ENCODE assay signal across 8 cellular contexts in the genomic region with DNA sequence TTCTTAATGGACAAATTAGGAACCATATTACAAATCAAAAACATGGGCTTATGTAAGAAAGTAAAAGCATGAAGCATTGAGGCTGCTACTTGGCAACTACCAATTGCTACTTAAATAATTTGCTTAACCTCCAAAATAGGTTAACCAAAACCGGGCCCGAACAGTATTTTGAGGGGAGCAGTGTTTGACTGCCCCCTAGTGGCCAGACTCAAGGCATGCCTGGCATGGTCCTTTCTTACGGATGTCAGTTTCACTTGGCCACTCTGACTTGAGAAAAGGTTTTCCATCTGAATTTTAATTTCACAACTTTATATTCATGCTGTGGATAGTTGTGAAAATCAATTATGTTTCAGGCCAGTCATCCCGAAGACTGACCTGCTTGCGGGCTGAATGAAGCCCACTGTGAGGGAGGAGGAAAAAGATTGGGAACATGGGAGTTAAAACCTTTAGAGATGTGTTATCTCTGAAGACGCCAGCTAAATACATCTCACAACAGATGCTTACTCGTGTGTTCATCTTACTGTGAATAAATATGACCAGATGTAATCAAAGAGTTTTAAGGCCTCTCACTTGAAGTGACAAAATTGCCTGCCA. TPM values are rescaled to one million over a fixed set of nuclear protein-coding genes. Genes with fewer than 3 reads are reported as not detected.
DNase-seq lines count a peak whose midpoint lies in the region; ATAC-seq, FAIRE-seq and TF ChIP-seq lines count a peak whose summit lies in the region.

No MANE protein-coding gene starts in this region.

- H3K36me3 Mint-ChIP-seq in progenitor cell of endocrine pancreas (ENCODE audit: insufficient read depth) = no peaks in the 10 kb centered on the region

- intact Hi-C loops in head of caudate nucleus (cut with DNase I) = loop anchor here (10.0 kb wide), 2 partner anchors 307 to 507 kb away; no protein-coding TSS in a partner anchor

- DNase-seq in DMS53 treated with DMSO at 0.1 percent for 48 hours (lab: John Stamatoyannopoulos, UW; ENCODE audit: unreplicated experiment) = peak; percentile 51
- peak; percentile 5 for DNase-seq in HuH-7.5 (ENCODE audit: low spot score)
- no peak for DNase-seq in RWPE2 (ENCODE audit: low spot score)
- DNase-seq in activated naive CD4-positive, alpha-beta T cell treated with Interleukin-2 at 50 U/mL for 16 hours = peak; percentile 67
- DNase-seq in head of caudate nucleus = peak; percentile 44 to 87 (median 70)
- DNase-seq in progenitor cell of endocrine pancreas (ENCODE audit: low spot score, unreplicated experiment) = peak; percentile 64
- DNase-seq in urothelium cell line (ENCODE audit: low spot score) = peak; percentile 44

- no peaks in the 10 kb centered on the region for H3K36me3 ChIP-seq in RWPE2 (ENCODE audit: low read depth)

- H3K9me3 Mint-ChIP-seq in progenitor cell of endocrine pancreas (ENCODE audit: low read depth) = no peaks in the 10 kb centered on the region

- no peak overlapping the region for H3K4me3 Mint-ChIP-seq in progenitor cell of endocrine pancreas (ENCODE audit: low read depth)

- H3K27me3 ChIP-seq in RWPE2 (ENCODE audit: insufficient read depth, poor library complexity, severe bottlenecking) = no peaks in the 10 kb centered on the region

- no peak overlapping the region for H3K27ac Mint-ChIP-seq in progenitor cell of endocrine pancreas

- H3K27me3 Mint-ChIP-seq in progenitor cell of endocrine pancreas = peaks cover 6% of the 10 kb centered on the region

- H3K9me3 ChIP-seq in RWPE2 (ENCODE audit: severe bottlenecking) = no peaks in the 10 kb centered on the region

- H3K4me1 ChIP-seq in RWPE2 (ENCODE audit: insufficient read depth, poor library complexity, severe bottlenecking) = no peaks in the 10 kb centered on the region

- no peak overlapping the region for H3K27ac ChIP-seq in RWPE2 (ENCODE audit: poor library complexity, severe bottlenecking)

- H3K4me3 ChIP-seq in RWPE2 (ENCODE audit: severe bottlenecking) = no peak overlapping the region

- TF ChIP-seq CTCF in RWPE2 (IDR thresholded peaks at IDR 0.05; ENCODE audit: poor library complexity, severe bottlenecking) = peak; percentile 94
- TF ChIP-seq CTCF in progenitor cell of endocrine pancreas (IDR thresholded peaks at IDR 0.05; ENCODE audit: unreplicated experiment) = no peak

- ATAC-seq in GM21367 (IDR thresholded peaks at IDR 0.05; ENCODE audit: unreplicated experiment) (peak; percentile 88), RWPE2 (ENCODE audit: low read depth) (peak; percentile 75; the same call in 2 of the 3 replicates)

- FAIRE-seq in urothelium cell line (lab: Jason Lieb, UNC) = no peak

- H3K4me1 Mint-ChIP-seq in progenitor cell of endocrine pancreas (ENCODE audit: low read depth) = no peaks in the 10 kb centered on the region

RNA-seq across cellular contexts. Expression of a gene that starts 2.9 kb away (rescaled TPM):
- not detected in 2 replicates for total RNA-seq in progenitor cell of endocrine pancreas
